ENCODE assay signal across 10 cellular contexts in the genomic region with DNA sequence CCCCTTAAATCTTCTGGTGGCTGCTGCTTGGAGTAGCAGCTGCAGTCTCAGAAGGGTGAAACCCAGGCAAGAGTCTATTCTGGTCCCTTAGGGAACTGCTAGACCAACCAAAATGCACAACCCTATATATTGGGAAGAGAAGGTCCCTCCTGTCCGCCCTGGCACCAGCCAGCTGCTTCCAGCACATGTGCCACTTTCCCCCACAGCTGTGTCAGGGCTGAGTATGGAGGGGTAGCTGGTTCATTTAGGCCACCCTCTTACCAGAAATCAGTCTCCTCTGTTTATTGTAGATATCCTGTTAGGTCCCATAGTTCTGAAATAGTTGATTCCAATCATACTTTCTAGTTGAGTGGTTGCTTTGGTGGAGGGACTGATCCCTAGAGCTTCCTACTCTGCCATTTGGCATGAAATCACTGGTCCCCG.
DNase-seq lines count a peak whose midpoint lies in the region; ATAC-seq and TF ChIP-seq lines count a peak whose summit lies in the region.
"Had no signal": no experiment of that assay in that cellular context is flagged by ENCODE, and none has a peak within 500 bp of the region (broad histone marks: within the 10 kb centered on the region; RNA-seq: fewer than 3 reads in every experiment).

No MANE protein-coding gene starts in this region.

- TF ChIP-seq POLR2A in transverse colon (IDR thresholded peaks at IDR 0.05), result no peak

- intact Hi-C loops in transverse colon (cut with DNase I; ENCODE audit: low total_unique reads), result no loop called here

- peak overlapping the region; percentile 71 for H3K4me2 ChIP-seq in osteoblast (ENCODE audit: insufficient read depth, low read length)

- H4K20me1 ChIP-seq in osteoblast (ENCODE audit: insufficient read depth, low read length), result peaks cover 12% of the 10 kb centered on the region

- in situ Hi-C loops in transverse colon (cut with MboI; ENCODE audit: low pct_ligation_motif_present in 1 of 4, low pct_unique_long_range_greater_than_20kb in 1 of 4, low sequenced_read_pairs in 3 of 4), result no loop called here

- no peak for DNase-seq in CD4-positive, CD25-positive, alpha-beta regulatory T cell
- DNase-seq in HS-5 (ENCODE audit: low read depth), result peak; percentile 58
- DNase-seq in dedifferentiated amniotic fluid mesenchymal stem cell (ENCODE audit: extremely low spot score), result peak; percentile 53
- peak; percentile 10 for DNase-seq in osteoblast (ENCODE audit: insufficient read length, low spot score, missing footprints)
- DNase-seq in transverse colon, result no peak
- DNase-seq in nucleus accumbens (lab: John Stamatoyannopoulos, UW), result no peak
- DNase-seq in NCI-H2081 (lab: John Stamatoyannopoulos, UW), result no peak
- no peak for DNase-seq in mucosa of gallbladder (ENCODE audit: low spot score)
- DNase-seq: GDM1, small intestine had no signal

- peaks cover 9% of the 10 kb centered on the region for H3K36me3 ChIP-seq in CD4-positive, CD25-positive, alpha-beta regulatory T cell (ENCODE audit: control insufficient read depth, insufficient read depth, low read length)
- no peaks in the 10 kb centered on the region for H3K36me3 ChIP-seq in osteoblast (ENCODE audit: insufficient read depth, low read length)
- peaks cover 0 to 5% (median 0%) of the 10 kb centered on the region in 4 donors for H3K36me3 ChIP-seq in transverse colon

- H3K4me3 ChIP-seq in CD4-positive, CD25-positive, alpha-beta regulatory T cell (ENCODE audit: low read depth, low read length), result no peak overlapping the region
- H3K4me3 ChIP-seq in osteoblast (ENCODE audit: insufficient read depth, low read length) (peak overlapping the region; percentile 30), transverse colon (no peak overlapping the region)

- no peak overlapping the region for H3K27ac ChIP-seq in CD4-positive, CD25-positive, alpha-beta regulatory T cell (ENCODE audit: insufficient read depth, low read length, poor library complexity, severe bottlenecking)
- H3K27ac ChIP-seq in osteoblast (ENCODE audit: low read depth, low read length) (peak overlapping the region; percentile 72), transverse colon (peak overlapping the region in 2 of 4 donors; percentile 2 to 16)

- H3K4me1 ChIP-seq in CD4-positive, CD25-positive, alpha-beta regulatory T cell (ENCODE audit: control insufficient read depth, insufficient read depth, low read length, poor library complexity, severe bottlenecking), result no peaks in the 10 kb centered on the region
- H3K4me1 ChIP-seq in osteoblast (ENCODE audit: insufficient read depth, low read length) (peaks cover 54% of the 10 kb centered on the region), transverse colon (peaks cover 5 to 45% (median 23%) of the 10 kb centered on the region in 4 donors)

- H3K79me2 ChIP-seq in osteoblast (ENCODE audit: insufficient read depth, low read length), result peaks cover 93% of the 10 kb centered on the region

- TF ChIP-seq CTCF in osteoblast (IDR thresholded peaks at IDR 0.05; ENCODE audit: extremely low read depth, low read depth, low read length) (no peak), transverse colon (IDR thresholded peaks at IDR 0.05) (no peak)

- WGBS in transverse colon (ENCODE audit: low coverage in 1 of 2), 2 donors, result 62 to 76% methylated on average over 2 of the region's 2 CpGs

- no peaks in the 10 kb centered on the region for H3K27me3 Mint-ChIP-seq in CD4-positive, CD25-positive, alpha-beta regulatory T cell

- H3K27me3 ChIP-seq in CD4-positive, CD25-positive, alpha-beta regulatory T cell (ENCODE audit: control insufficient read depth, insufficient read depth, low read length), result no peaks in the 10 kb centered on the region
- H3K27me3 ChIP-seq in osteoblast (ENCODE audit: insufficient read depth, low read length), result no peaks in the 10 kb centered on the region
- H3K27me3 ChIP-seq in transverse colon, result no peaks in the 10 kb centered on the region

- peaks cover 35% of the 10 kb centered on the region for H3K36me3 Mint-ChIP-seq in CD4-positive, CD25-positive, alpha-beta regulatory T cell

- peaks cover 0 to 1% (median 0%) of the 10 kb centered on the region in 7 donors for H3K9me3 Mint-ChIP-seq in CD4-positive, CD25-positive, alpha-beta regulatory T cell

- H3K4me1 Mint-ChIP-seq in CD4-positive, CD25-positive, alpha-beta regulatory T cell, result peaks cover 52 to 65% (median 59%) of the 10 kb centered on the region in 4 donors

- no peaks in the 10 kb centered on the region for H3K9me3 ChIP-seq in CD4-positive, CD25-positive, alpha-beta regulatory T cell (ENCODE audit: control insufficient read depth in 2 of 2, low read length in 2 of 2)
- no peaks in the 10 kb centered on the region for H3K9me3 ChIP-seq in osteoblast (ENCODE audit: low read depth, low read length)
- no peaks in the 10 kb centered on the region for H3K9me3 ChIP-seq in transverse colon

- peak overlapping the region in 1 of 4 donors; percentile 45 for H3K4me3 Mint-ChIP-seq in CD4-positive, CD25-positive, alpha-beta regulatory T cell

- H3K27ac Mint-ChIP-seq in CD4-positive, CD25-positive, alpha-beta regulatory T cell, result peak overlapping the region in 2 of 3 donors; percentile 31 to 49

- no peak for ATAC-seq in CD4-positive, CD25-positive, alpha-beta regulatory T cell (ENCODE audit: low read depth in 2 of 2)

- H2AFZ ChIP-seq in osteoblast (ENCODE audit: low read length), result no peak overlapping the region

- TF ChIP-seq EP300 in transverse colon (IDR thresholded peaks at IDR 0.05; ENCODE audit: low read depth), result no peak

Comparison
In these comparisons a context has a peak if more than half of its experiments do, and no peak if none do; other contexts are left out.
1. DNase-seq: peak in HS-5 (single experiment), dedifferentiated amniotic fluid mesenchymal stem cell (single experiment) and osteoblast (single experiment); none in CD4-positive, CD25-positive, alpha-beta regulatory T cell (0 of 3), transverse colon (single experiment), nucleus accumbens (0 of 56), NCI-H2081 (0 of 2) and mucosa of gallbladder (single experiment).